ENCODE assay signal across 8 cellular contexts in genomic region chr2:39666489-39667141, GRCh38. TPM values are rescaled to one million over a fixed set of nuclear protein-coding genes. Genes with fewer than 3 reads are reported as not detected.
DNase-seq lines count a peak whose midpoint lies in the region; ATAC-seq and TF ChIP-seq lines count a peak whose summit lies in the region.

No MANE protein-coding gene starts in this region.

- H2AFZ ChIP-seq in mammary epithelial cell (ENCODE audit: low read depth, low read length) = peak overlapping the region; percentile 78

- H3K27ac ChIP-seq in mammary epithelial cell (ENCODE audit: insufficient read depth, low read depth, low read length) (no peak overlapping the region), lower lobe of right lung (no peak overlapping the region), uterus (no peak overlapping the region)

- WGBS in mammary epithelial cell (ENCODE audit: low coverage, missing lambda C conversion rate) = 4% methylated on average over 22 of the region's 26 CpGs

- peaks cover 16% of the 10 kb centered on the region for H3K27me3 ChIP-seq in mammary epithelial cell (ENCODE audit: insufficient read depth, low read length)
- H3K27me3 ChIP-seq in lower lobe of right lung (ENCODE audit: low read depth) = peaks cover 23% of the 10 kb centered on the region
- H3K27me3 ChIP-seq in uterus = peaks cover 4 to 8% of the 10 kb centered on the region in 2 donors

- CTCF ChIA-PET in mammary epithelial cell (lab: Charles Lee; ENCODE audit: low non-redundant PET) = no interaction called here

- BruUV-seq in mammary epithelial cell (replicated peaks; lab: Mats Ljungman, UMichigan) = no TSS peak

- H3K4me3 ChIP-seq in mammary epithelial cell (replicated peaks in 1 of 3; ENCODE audit: insufficient read depth in 1 of 3, low read depth in 2 of 3, low read length in 3 of 3) = peak overlapping the region; percentile 1 to 45 (median 35)
- peak overlapping the region; percentile 56 for H3K4me3 ChIP-seq in lower lobe of right lung
- peak overlapping the region; percentile 2 to 44 for H3K4me3 ChIP-seq in uterus

- dilution Hi-C loops in mammary epithelial cell (cut with HindIII; ENCODE audit: low sequenced_read_pairs) = no loop called here

- TF ChIP-seq POLR2A in uterus (IDR thresholded peaks at IDR 0.05) = no peak

- TF ChIP-seq CTCF in mammary epithelial cell (conservative IDR thresholded peaks at IDR 0.05 in 1 of 2, IDR thresholded peaks at IDR 0.05 in 1 of 2; ENCODE audit: extremely low read depth in 1 of 2, insufficient read depth in 1 of 2, low read depth in 1 of 2, low read length in 2 of 2) = no peak
- TF ChIP-seq CTCF in lower lobe of right lung (IDR thresholded peaks at IDR 0.05) = no peak
- TF ChIP-seq CTCF in uterus (IDR thresholded peaks at IDR 0.05) = no peak

- H3K4me2 ChIP-seq in mammary epithelial cell (ENCODE audit: insufficient read depth, low read depth, low read length) = peak overlapping the region; percentile 93

- no peaks in the 10 kb centered on the region for H3K79me2 ChIP-seq in mammary epithelial cell (ENCODE audit: insufficient read depth, low read length)

- DNase-seq in Right ventricle myocardium inferior (ENCODE audit: missing footprints) (no peak), cardiac septum (ENCODE audit: low spot score) (no peak), mammary epithelial cell (no peak), lower lobe of right lung (no peak), uterus (no peak), DMS153 (lab: John Stamatoyannopoulos, UW) (no peak), HCEC 1CT (no peak)

- H3K9me3 ChIP-seq in mammary epithelial cell (replicated peaks; ENCODE audit: insufficient read depth, low read length) (no peaks in the 10 kb centered on the region), lower lobe of right lung (no peaks in the 10 kb centered on the region), uterus (no peaks in the 10 kb centered on the region)

- no peaks in the 10 kb centered on the region for H3K36me3 ChIP-seq in mammary epithelial cell (ENCODE audit: insufficient read depth, low read length)
- H3K36me3 ChIP-seq in lower lobe of right lung = no peaks in the 10 kb centered on the region
- no peaks in the 10 kb centered on the region for H3K36me3 ChIP-seq in uterus

- peaks cover 8% of the 10 kb centered on the region for H3K4me1 ChIP-seq in mammary epithelial cell (ENCODE audit: insufficient read depth, low read length)
- peaks cover 6% of the 10 kb centered on the region for H3K4me1 ChIP-seq in lower lobe of right lung
- H3K4me1 ChIP-seq in uterus = no peaks in the 10 kb centered on the region

- no peak overlapping the region for H3K9ac ChIP-seq in mammary epithelial cell (ENCODE audit: insufficient read depth, low read length)

- ATAC-seq in Right ventricle myocardium inferior (peak; percentile 24), lower lobe of right lung (peak in 1 of 2 donors; percentile 34), GM18498 (IDR thresholded peaks at IDR 0.05; ENCODE audit: unreplicated experiment) (no peak)

- intact Hi-C loops in Right ventricle myocardium inferior (cut with DNase I) (loop anchor here (5.0 kb wide), 1 partner anchor 74 kb away; no protein-coding TSS in a partner anchor), cardiac septum (cut with DNase I) (no loop called here), mammary epithelial cell (cut with micrococcal nuclease) (no loop called here), lower lobe of right lung (cut with DNase I) (no loop called here), uterus (cut with DNase I; ENCODE audit: low total_unique reads) (no loop called here)

- no peaks in the 10 kb centered on the region for H4K20me1 ChIP-seq in mammary epithelial cell (ENCODE audit: insufficient read depth, low read length)

- in situ Hi-C loops in mammary epithelial cell (cut with MboI; ENCODE audit: low sequenced_read_pairs in 2 of 2) = no loop called here

RNA-seq across cellular contexts. Expression of gene TMEM178A, which starts 0.9 kb away (rescaled TPM):
- total RNA-seq in Right ventricle myocardium inferior (3.0 TPM), cardiac septum (2.6 TPM), mammary epithelial cell (1 to 10 TPM in 1 of 2 donors, under 1 TPM in 1; 0.19 to 1.5 TPM), lower lobe of right lung (3.2 TPM), uterus (1 to 10 TPM in 2 of 4 donors, not detected in 2; 3.1 to 3.9 TPM)
- 0.17 TPM for polyA plus RNA-seq in mammary epithelial cell
- not detected for polyA minus RNA-seq in mammary epithelial cell
